In the genomic region with DNA sequence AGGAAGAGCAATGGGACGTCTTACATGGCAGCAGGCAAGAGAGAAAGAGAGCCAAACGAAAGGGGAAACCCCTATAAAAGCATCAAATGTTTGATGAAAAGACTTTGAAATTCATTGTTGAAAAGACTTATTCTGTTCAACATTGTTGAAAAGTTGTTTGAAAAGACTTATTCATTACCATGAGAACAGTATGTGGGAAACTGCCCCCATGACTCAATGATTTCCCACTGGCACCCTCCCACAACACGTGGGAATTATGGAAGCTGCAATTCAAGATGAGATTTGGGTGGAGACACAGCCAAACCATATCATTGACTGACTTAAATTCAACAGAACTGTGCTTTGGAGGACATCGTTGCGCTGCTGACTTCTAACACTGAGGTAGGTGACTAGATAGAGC, we compare ENCODE assay signal across 10 cellular contexts.
"Had no signal": no experiment of that assay in that cellular context is flagged by ENCODE, and none has a peak within 500 bp of the region (broad histone marks: within the 10 kb centered on the region; RNA-seq: fewer than 3 reads in every experiment).

No MANE protein-coding gene starts in this region.

- H3K36me3 ChIP-seq: adrenal gland, colonic mucosa, right lobe of liver had no signal

- H3K4me3 ChIP-seq: adrenal gland, colonic mucosa, lung, psoas muscle, right lobe of liver had no signal

- H3K36me3 Mint-ChIP-seq: naive thymus-derived CD4-positive, alpha-beta T cell; stimulated activated naive B cell treated with anti-CD40 and anti-IgM and Interleukin-4, amounts not matched to agents 10 μg/mL and 1 μg/mL and 100 μg/mL, for 72 hours; type B pancreatic cell had no signal

- ATAC-seq: stimulated activated naive B cell treated with anti-CD40 and anti-IgM and Interleukin-4, amounts not matched to agents 10 μg/mL and 1 μg/mL and 100 μg/mL, for 72 hours had no signal

- H3K27me3 ChIP-seq: adrenal gland, colonic mucosa, right lobe of liver had no signal

- H3K9me3 Mint-ChIP-seq: activated CD4-positive, alpha-beta memory T cell treated with anti-CD3 and anti-CD28 coated beads, Interleukin-2, amount 10 ng/mL, durations not matched to agents 7 days and 5 days; naive thymus-derived CD4-positive, alpha-beta T cell; type B pancreatic cell had no signal

- H3K4me1 ChIP-seq: colonic mucosa, psoas muscle had no signal

- H3K27ac ChIP-seq: adrenal gland, colonic mucosa, psoas muscle, right lobe of liver, VCaP had no signal

- H3K9me3 ChIP-seq: adrenal gland, colonic mucosa, psoas muscle, right lobe of liver had no signal

- H3K27me3 Mint-ChIP-seq: type B pancreatic cell had no signal

- H3K4me3 Mint-ChIP-seq: activated CD4-positive, alpha-beta memory T cell treated with anti-CD3 and anti-CD28 coated beads, Interleukin-2, amount 10 ng/mL, durations not matched to agents 7 days and 5 days; naive thymus-derived CD4-positive, alpha-beta T cell; stimulated activated naive B cell treated with anti-CD40 and anti-IgM and Interleukin-4, amounts not matched to agents 10 μg/mL and 1 μg/mL and 100 μg/mL, for 72 hours; type B pancreatic cell had no signal

- H3K27ac Mint-ChIP-seq: activated CD4-positive, alpha-beta memory T cell treated with anti-CD3 and anti-CD28 coated beads, Interleukin-2, amount 10 ng/mL, durations not matched to agents 7 days and 5 days; naive thymus-derived CD4-positive, alpha-beta T cell; stimulated activated naive B cell treated with anti-CD40 and anti-IgM and Interleukin-4, amounts not matched to agents 10 μg/mL and 1 μg/mL and 100 μg/mL, for 72 hours had no signal
